Comparison of ENCODE assay signal across 10 cellular contexts in the genomic region with DNA sequence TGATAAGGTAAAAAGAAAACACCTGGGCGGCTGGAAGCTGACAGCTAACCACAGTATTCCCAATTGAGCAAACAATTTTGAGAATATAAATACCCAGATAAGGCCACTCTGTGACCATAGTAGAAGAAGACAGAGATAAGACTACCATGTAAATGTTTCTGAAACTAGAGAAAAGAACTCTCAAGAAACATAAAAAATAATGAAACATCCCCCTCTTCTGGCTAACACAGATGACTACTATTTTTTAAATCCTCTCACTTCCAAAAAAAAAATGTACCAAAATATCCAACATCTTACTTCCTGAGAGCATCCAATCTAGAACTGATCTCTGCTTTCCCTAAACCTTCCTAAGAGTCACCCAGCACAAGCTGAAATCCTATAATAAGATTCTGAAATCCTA.
DNase-seq lines count a peak whose midpoint lies in the region; ATAC-seq, FAIRE-seq and TF ChIP-seq lines count a peak whose summit lies in the region.
"Had no signal": no experiment of that assay in that cellular context is flagged by ENCODE, and none has a peak within 500 bp of the region (broad histone marks: within the 10 kb centered on the region; RNA-seq: fewer than 3 reads in every experiment).

No MANE protein-coding gene starts in this region.

- DNase-seq in A549 (ENCODE audit: low read depth in 1 of 2, low spot score in 1 of 2) (peak; percentile 5 to 18), H9 (no peak), PC-3 (peak; percentile 25), fibroblast of villous mesenchyme (ENCODE audit: low read depth) (peak; percentile 40), spleen (no peak)

- CTCF ChIA-PET in A549 (lab: Yijun Ruan, JAX) (interaction anchor here (0.6 to 6.3 kb wide), 11 partner anchors 9 to 1233 kb away, joined by 3 to 90 read pairs (median 4); a partner anchor contains a TSS), PC-3 (lab: Charles Lee) (interaction anchor here (1.3 kb wide), 1 partner anchor 112 kb away, joined by 18 read pairs; no protein-coding TSS in a partner anchor)

- 93% methylated on average over 1 of the region's 1 CpG for WGBS in A549 (ENCODE audit: missing lambda C conversion rate)
- WGBS in H9 (ENCODE audit: extremely low coverage, insufficient read length, low lambda C conversion rate), result no CpG with 5 or more reads among the region's 1 CpG
- WGBS in spleen, 5 donors, result 91 to 100% (median 94%) methylated on average over 1 of the region's 1 CpG

- H4K91ac ChIP-seq in H9 (ENCODE audit: insufficient read length, low read depth, low read length), result no peak overlapping the region

- H2BK12ac ChIP-seq in H9 (ENCODE audit: insufficient read length, low read depth, low read length), result no peak overlapping the region

- H3K56ac ChIP-seq in H9 (ENCODE audit: insufficient read length, low read depth, low read length), result no peak overlapping the region

- no peak overlapping the region for H4K5ac ChIP-seq in H9 (ENCODE audit: insufficient read length, low read depth, low read length)

- TF ChIP-seq CTCF in A549 (IDR thresholded peaks at IDR 0.05) (peak; percentile 45; the same call in 1 of the 3 replicates), H9 (conservative IDR thresholded peaks at IDR 0.05) (peak; percentile 68), PC-3 (conservative IDR thresholded peaks at IDR 0.05; ENCODE audit: low read depth, low read length) (peak; percentile 59), fibroblast of villous mesenchyme (IDR thresholded peaks at IDR 0.05; ENCODE audit: insufficient read depth, low read depth, low read length) (peak; percentile 37), spleen (IDR thresholded peaks at IDR 0.05 in 8 of 11, conservative IDR thresholded peaks at IDR 0.05 in 3 of 11) (peak in 1 of 11 experiments; percentile 20)

- H2AFZ ChIP-seq in H9 (ENCODE audit: low read length), result no peak overlapping the region
- H2AFZ ChIP-seq in PC-3 (ENCODE audit: low read length), result no peak overlapping the region

- H2AK5ac ChIP-seq in H9 (ENCODE audit: insufficient read length, low read length), result no peak overlapping the region

- no peaks in the 10 kb centered on the region for H3F3A ChIP-seq in PC-3 (ENCODE audit: low read length, unreplicated experiment)

- H3K79me2 ChIP-seq in H9 (ENCODE audit: insufficient read depth, low read length) (no peaks in the 10 kb centered on the region), PC-3 (ENCODE audit: low read length) (no peaks in the 10 kb centered on the region)

- H2BK20ac ChIP-seq in H9 (ENCODE audit: low read depth, low read length, poor library complexity, severe bottlenecking), result no peak overlapping the region

- H3K36me3 ChIP-seq in PC-3 (ENCODE audit: low read depth, low read length) (no peaks in the 10 kb centered on the region), spleen (no peaks in the 10 kb centered on the region)
- H3K36me3 ChIP-seq: thoracic aorta had no signal

- no peak overlapping the region for H3K23ac ChIP-seq in H9 (ENCODE audit: insufficient read length, low read depth, low read length)

- no peaks in the 10 kb centered on the region for H3K79me1 ChIP-seq in H9 (ENCODE audit: insufficient read depth, low read depth, low read length, poor library complexity, severe bottlenecking)

- no peak overlapping the region for H3K27ac Mint-ChIP-seq in H9
- H3K27ac Mint-ChIP-seq: IgD-negative memory B cell had no signal

- no peaks in the 10 kb centered on the region for H3K36me3 Mint-ChIP-seq in H9 (ENCODE audit: insufficient read depth in 1 of 3, low read depth in 3 of 3)
- H3K36me3 Mint-ChIP-seq: IgD-negative memory B cell had no signal

- H3K14ac ChIP-seq in H9 (ENCODE audit: insufficient read depth, low read length), result no peak overlapping the region

- no peak overlapping the region for H3K9ac ChIP-seq in H9 (ENCODE audit: extremely low read depth, insufficient read length, low read length)
- H3K9ac ChIP-seq in PC-3 (ENCODE audit: low read length), result no peak overlapping the region

- H2BK15ac ChIP-seq in H9 (ENCODE audit: low read depth, low read length), result no peak overlapping the region

- H3K4me3 ChIP-seq in A549, result no peak overlapping the region
- no peak overlapping the region for H3K4me3 ChIP-seq in PC-3 (ENCODE audit: low read length)
- no peak overlapping the region for H3K4me3 ChIP-seq in fibroblast of villous mesenchyme (ENCODE audit: low read depth, low read length)
- no peak overlapping the region for H3K4me3 ChIP-seq in spleen
- H3K4me3 ChIP-seq: thoracic aorta had no signal

- no peak overlapping the region for H2BK120ac ChIP-seq in H9 (ENCODE audit: low read depth, low read length, poor library complexity, severe bottlenecking)

- H4K20me1 ChIP-seq in H9 (ENCODE audit: control insufficient read depth, insufficient read depth, insufficient read length) (no peaks in the 10 kb centered on the region), PC-3 (ENCODE audit: low read length) (no peaks in the 10 kb centered on the region)

- FAIRE-seq in A549 (lab: Jason Lieb, UNC), result no peak

- H3K27ac ChIP-seq in A549 (no peak overlapping the region), H9 (ENCODE audit: insufficient read length, low read depth, low read length) (no peak overlapping the region), PC-3 (ENCODE audit: low read length) (no peak overlapping the region), spleen (no peak overlapping the region)
- H3K27ac ChIP-seq: thoracic aorta had no signal

- no peak overlapping the region for H3K4me2 ChIP-seq in A549
- no peak overlapping the region for H3K4me2 ChIP-seq in H9 (ENCODE audit: insufficient read depth, insufficient read length, low read length)
- H3K4me2 ChIP-seq in PC-3 (ENCODE audit: low read length), result no peak overlapping the region

- POLR2A ChIA-PET in A549 (lab: Yijun Ruan, JAX) (no interaction called here), PC-3 (lab: Charles Lee; ENCODE audit: unreplicated experiment) (interaction anchor here (0.7 kb wide), 1 partner anchor 513 kb away, joined by 4 read pairs; no protein-coding TSS in a partner anchor)

- H3K4me1 Mint-ChIP-seq in H9, result peaks cover 4 to 7% of the 10 kb centered on the region in 2 experiments; a peak in 3 of 4 replicates
- H3K4me1 Mint-ChIP-seq: IgD-negative memory B cell had no signal

- ATAC-seq in A549 (no peak), PC-3 (no peak), GM21786 (IDR thresholded peaks at IDR 0.05; ENCODE audit: unreplicated experiment) (no peak), GM19467 (IDR thresholded peaks at IDR 0.05; ENCODE audit: unreplicated experiment) (no peak), GM19324 (IDR thresholded peaks at IDR 0.05; ENCODE audit: low FRiP score, unreplicated experiment) (no peak)

- no peaks in the 10 kb centered on the region for H3K9me3 Mint-ChIP-seq in H9
- H3K9me3 Mint-ChIP-seq: IgD-negative memory B cell had no signal

- BruUV-seq in PC-3 (replicated peaks; lab: Mats Ljungman, UMichigan), result no TSS peak

- TF ChIP-seq RAD21 in A549 (conservative IDR thresholded peaks at IDR 0.05 in 1 of 2, IDR thresholded peaks at IDR 0.05 in 1 of 2), result peak; percentile 37 to 52; a peak in 4 of 5 replicates

- no peaks in the 10 kb centered on the region for H3K9me2 ChIP-seq in PC-3 (replicated peaks; ENCODE audit: low read length)

- peaks cover 3% of the 10 kb centered on the region; the same call in 1 of the 2 replicates for H3K27me3 Mint-ChIP-seq in H9 (ENCODE audit: low read depth)

- no peak for TF ChIP-seq EP300 in A549 (IDR thresholded peaks at IDR 0.05)

- H2BK5ac ChIP-seq in H9 (ENCODE audit: insufficient read length, low read length), result no peak overlapping the region

- no peak overlapping the region for H3K18ac ChIP-seq in H9 (ENCODE audit: insufficient read length, low read depth, low read length)

- H4K8ac ChIP-seq in H9 (replicated peaks; ENCODE audit: insufficient read length, low read depth, low read length), result no peak overlapping the region

- no peak overlapping the region for H3K4ac ChIP-seq in H9 (ENCODE audit: low read depth, low read length)

- no peak for TF ChIP-seq POLR2A in A549 (IDR thresholded peaks at IDR 0.05; ENCODE audit: low read length)
- TF ChIP-seq POLR2A in spleen (IDR thresholded peaks at IDR 0.05), result no peak

- H3K27me3 ChIP-seq in H9 (ENCODE audit: insufficient read depth, low read length), result no peaks in the 10 kb centered on the region
- H3K27me3 ChIP-seq in PC-3 (ENCODE audit: low read length), result peaks cover 14% of the 10 kb centered on the region
- H3K27me3 ChIP-seq in spleen (replicated peaks in 1 of 7), result no peaks in the 10 kb centered on the region

- H3K9me3 ChIP-seq in A549 (no peaks in the 10 kb centered on the region), H9 (ENCODE audit: control insufficient read depth, low read depth, low read length) (no peaks in the 10 kb centered on the region), PC-3 (ENCODE audit: low read length) (no peaks in the 10 kb centered on the region), spleen (no peaks in the 10 kb centered on the region)
- H3K9me3 ChIP-seq: thoracic aorta had no signal

- no peak overlapping the region for H3K4me3 Mint-ChIP-seq in H9
- H3K4me3 Mint-ChIP-seq: IgD-negative memory B cell had no signal

- H3T11ph ChIP-seq in H9 (ENCODE audit: low read length), result no peak overlapping the region

- no peaks in the 10 kb centered on the region for H3K23me2 ChIP-seq in H9 (ENCODE audit: insufficient read length, low read depth, low read length, poor library complexity, severe bottlenecking)

- intact Hi-C loops in PC-3 (cut with micrococcal nuclease), result loop anchor here (1.0 to 10.0 kb wide), 4 partner anchors 112 to 1232 kb away; no protein-coding TSS in a partner anchor
- intact Hi-C loops in spleen (cut with DNase I; ENCODE audit: low total_unique reads), result no loop called here

- H3K4me1 ChIP-seq in A549 (peaks cover 4% of the 10 kb centered on the region; the same call in 1 of the 3 replicates), H9 (ENCODE audit: insufficient read depth, low read length) (no peaks in the 10 kb centered on the region), PC-3 (ENCODE audit: insufficient read depth, low read length) (no peaks in the 10 kb centered on the region), spleen (peaks cover 0 to 11% (median 6%) of the 10 kb centered on the region in 6 donors)

TF ChIP-seq in A549, 52 proteins besides CTCF, POLR2A, EP300 and RAD21:
- TF ChIP-seq SMC3 (IDR thresholded peaks at IDR 0.05) (peak; percentile 34; the same call in 1 of the 3 replicates), ZSCAN20 (CRISPR knock-in tag; IDR thresholded peaks at IDR 0.05) (no peak)

Comparison
In these comparisons a context has a peak if more than half of its experiments do, and no peak if none do; other contexts are left out.
1. DNase-seq: peak in A549 (2 of 2), PC-3 (single experiment) and fibroblast of villous mesenchyme (single experiment); none in H9 (single experiment) and spleen (single experiment).